In the genomic region with DNA sequence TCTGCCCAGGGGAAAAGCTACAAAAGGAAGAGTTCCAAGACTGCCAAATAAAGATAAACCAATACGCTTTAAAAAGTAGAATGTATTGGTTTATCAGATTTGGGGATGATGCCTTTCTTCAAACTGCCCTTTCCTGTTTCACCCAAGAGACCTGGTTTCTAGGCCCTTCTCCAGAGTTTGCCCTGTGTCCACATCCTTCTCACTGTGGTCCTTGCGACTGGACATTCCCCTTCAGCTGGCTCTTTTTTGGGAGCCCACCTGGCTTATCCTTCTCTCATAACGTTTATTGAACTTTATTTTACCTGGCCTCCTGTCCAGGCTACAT, we compare ENCODE assay signal across 8 cellular contexts. TPM values are rescaled to one million over a fixed set of nuclear protein-coding genes. Genes with fewer than 3 reads are reported as not detected.
DNase-seq lines count a peak whose midpoint lies in the region; ATAC-seq and TF ChIP-seq lines count a peak whose summit lies in the region.

No MANE protein-coding gene starts in this region.

- peak overlapping the region; percentile 94 for H3K4me3 Mint-ChIP-seq in CD8-positive, alpha-beta T cell

- TF ChIP-seq POLR2A in Peyer's patch (IDR thresholded peaks at IDR 0.05), result no peak
- no peak for TF ChIP-seq POLR2A in ovary (IDR thresholded peaks at IDR 0.05)

- intact Hi-C loops in CD8-positive, alpha-beta T cell (cut with DNase I, micrococcal nuclease), result loop anchor here (1.0 to 10.0 kb wide), 9 partner anchors 17 to 1984 kb away; a partner anchor contains a TSS
- intact Hi-C loops in ovary (cut with DNase I), result no loop called here

- no peaks in the 10 kb centered on the region for H3K27me3 Mint-ChIP-seq in CD8-positive, alpha-beta T cell (ENCODE audit: low read depth)

- no peaks in the 10 kb centered on the region for H3K9me3 Mint-ChIP-seq in CD8-positive, alpha-beta T cell

- no peak for TF ChIP-seq EP300 in ovary (IDR thresholded peaks at IDR 0.05)

- WGBS in ovary, 3 donors, result 32 to 43% (median 35%) methylated on average over 3 of the region's 3 CpGs

- peak overlapping the region; percentile 94 for H3K27ac ChIP-seq in CD8-positive, alpha-beta T cell (ENCODE audit: low read depth, low read length)
- H3K27ac ChIP-seq in Peyer's patch (peak overlapping the region; percentile 94 to 97 (median 97)), ovary (peak overlapping the region; percentile 95 to 96)

- peaks cover 18% of the 10 kb centered on the region for H3K4me1 Mint-ChIP-seq in CD8-positive, alpha-beta T cell (ENCODE audit: low read depth)

- CTCF ChIA-PET in CD8-positive, alpha-beta T cell (lab: Charles Lee), result interaction anchor here (1.1 kb wide), 1 partner anchor 26 kb away, joined by 3 read pairs; no protein-coding TSS in a partner anchor

- POLR2A ChIA-PET in CD8-positive, alpha-beta T cell (lab: Charles Lee), result interaction anchor here (1.7 kb wide), 1 partner anchor 24 kb away, joined by 11 read pairs; a partner anchor contains a TSS

- peaks cover 3% of the 10 kb centered on the region for H3K36me3 ChIP-seq in CD8-positive, alpha-beta T cell (ENCODE audit: insufficient read depth, low read length)
- H3K36me3 ChIP-seq in Peyer's patch (peaks cover 0 to 5% (median 0%) of the 10 kb centered on the region in 3 donors), ovary (no peaks in the 10 kb centered on the region)

- no peaks in the 10 kb centered on the region for H3K27me3 ChIP-seq in CD8-positive, alpha-beta T cell (ENCODE audit: insufficient read depth, low read length)
- H3K27me3 ChIP-seq in Peyer's patch (no peaks in the 10 kb centered on the region), ovary (no peaks in the 10 kb centered on the region)

- DNase-seq in CD8-positive, alpha-beta T cell, result no peak
- DNase-seq in Peyer's patch (no peak), epithelial cell of proximal tubule (ENCODE audit: low read depth) (no peak), ovary (no peak), NCI-H774 (lab: John Stamatoyannopoulos, UW) (no peak), NOMO-1 treated with DMSO at 0.1 percent for 48 hours (lab: John Stamatoyannopoulos, UW; ENCODE audit: unreplicated experiment) (no peak)

- peak overlapping the region; percentile 92 for H3K4me3 ChIP-seq in CD8-positive, alpha-beta T cell (ENCODE audit: low read depth, low read length)
- peak overlapping the region; percentile 78 to 86 (median 82) for H3K4me3 ChIP-seq in Peyer's patch
- peak overlapping the region; percentile 65 for H3K4me3 ChIP-seq in epithelial cell of proximal tubule (ENCODE audit: low read depth, low read length)
- peak overlapping the region; percentile 91 for H3K4me3 ChIP-seq in ovary

- no peak for TF ChIP-seq CTCF in CD8-positive, alpha-beta T cell (IDR thresholded peaks at IDR 0.05)
- TF ChIP-seq CTCF in Peyer's patch (IDR thresholded peaks at IDR 0.05) (no peak), epithelial cell of proximal tubule (conservative IDR thresholded peaks at IDR 0.05; ENCODE audit: low read depth, low read length) (no peak), ovary (IDR thresholded peaks at IDR 0.05) (no peak)

- H3K36me3 Mint-ChIP-seq in CD8-positive, alpha-beta T cell, result peaks cover 31% of the 10 kb centered on the region

- peaks cover 16% of the 10 kb centered on the region for H3K4me1 ChIP-seq in CD8-positive, alpha-beta T cell (ENCODE audit: insufficient read depth, low read length)
- H3K4me1 ChIP-seq in Peyer's patch (peaks cover 3 to 9% (median 6%) of the 10 kb centered on the region in 4 donors), ovary (ENCODE audit: insufficient read depth) (no peaks in the 10 kb centered on the region)

- ATAC-seq in CD8-positive, alpha-beta T cell, result no peak
- ATAC-seq in HG02798 (IDR thresholded peaks at IDR 0.05; ENCODE audit: poor library complexity, unreplicated experiment) (no peak), GM18861 (IDR thresholded peaks at IDR 0.05; ENCODE audit: unreplicated experiment) (no peak)

- H3K9me3 ChIP-seq in CD8-positive, alpha-beta T cell (ENCODE audit: low read length), result no peaks in the 10 kb centered on the region
- H3K9me3 ChIP-seq in Peyer's patch (no peaks in the 10 kb centered on the region), ovary (no peaks in the 10 kb centered on the region)

- H3K27ac Mint-ChIP-seq in CD8-positive, alpha-beta T cell, result peak overlapping the region; percentile 98

RNA-seq across cellular contexts. Expression of a gene that starts 0.5 kb away (rescaled TPM):
- total RNA-seq in CD8-positive, alpha-beta T cell, result 10 to 100 TPM; 26.7 to 27.4 TPM
- 10 to 100 TPM; 12.1 to 45.3 (median 25.3) TPM for total RNA-seq in Peyer's patch
- total RNA-seq in epithelial cell of proximal tubule, result 52.2 and 60.8 TPM in 2 replicates
- total RNA-seq in ovary, result 10 to 100 TPM; 48.4 to 81.4 (median 67.3) TPM
- polyA plus RNA-seq in ovary, result 100 to 1,000 TPM in 1 of 2 donors, 10 to 100 TPM in 1; 97.2 to 108 TPM

RNA-seq across cellular contexts. Expression of a gene that starts 17.4 kb away (rescaled TPM):
- 10 to 100 TPM; 77.2 to 79.5 TPM for total RNA-seq in CD8-positive, alpha-beta T cell
- total RNA-seq in Peyer's patch (10 to 100 TPM; 16.2 to 50.3 (median 20.2) TPM), epithelial cell of proximal tubule (24.8 and 81.3 TPM in 2 replicates), ovary (10 to 100 TPM; 25.4 to 43.3 (median 35.3) TPM)
- polyA plus RNA-seq in ovary, result 10 to 100 TPM; 71.9 to 73.2 TPM

RNA-seq across cellular contexts. Expression of a gene that starts 24.3 kb away (rescaled TPM):
- 1 to 10 TPM; 7.8 to 8.2 TPM for total RNA-seq in CD8-positive, alpha-beta T cell
- 100 to 1,000 TPM in 1 of 4 donors, 10 to 100 TPM in 3; 23.1 to 134 (median 55.0) TPM for total RNA-seq in Peyer's patch
- total RNA-seq in epithelial cell of proximal tubule, result 11.9 and 17.4 TPM in 2 replicates
- 10 to 100 TPM in 5 of 7 donors, 1 to 10 TPM in 2; 6.7 to 15.3 (median 12.1) TPM for total RNA-seq in ovary
- 10 to 100 TPM; 12.0 to 32.1 TPM for polyA plus RNA-seq in ovary

Comparison
In these comparisons a context has a peak if more than half of its experiments do, and no peak if none do; other contexts are left out.
1. intact Hi-C loops: an anchor here in CD8-positive, alpha-beta T cell (1.0 to 10.0 kb wide); none called in ovary.